17 cellular contexts compared by ENCODE assay signal in genomic region chr4:131613086-131613823, GRCh38.
A peak's percentile ranks its signal among the peaks of the same experiment; 100 is the strongest.
DNase-seq lines count a peak whose midpoint lies in the region; ATAC-seq and TF ChIP-seq lines count a peak whose summit lies in the region.
"Had no signal": no experiment of that assay in that cellular context is flagged by ENCODE, and none has a peak within 500 bp of the region (broad histone marks: within the 10 kb centered on the region; RNA-seq: fewer than 3 reads in every experiment).

No MANE protein-coding gene starts in this region.

- TF ChIP-seq CTCF in coronary artery (IDR thresholded peaks at IDR 0.05) = no peak

- no peak overlapping the region for H3K4me3 ChIP-seq in coronary artery
- H3K4me3 ChIP-seq: heart left ventricle, PC-9, thoracic aorta had no signal

- ATAC-seq in GM19395 (IDR thresholded peaks at IDR 0.05; ENCODE audit: unreplicated experiment) (peak; percentile 50), HG02798 (IDR thresholded peaks at IDR 0.05; ENCODE audit: poor library complexity, unreplicated experiment) (peak; percentile 57), HG03378 (IDR thresholded peaks at IDR 0.05; ENCODE audit: unreplicated experiment) (peak; percentile 18)
- ATAC-seq: heart left ventricle, left cardiac atrium had no signal

- no peak overlapping the region for H3K27ac ChIP-seq in coronary artery
- H3K27ac ChIP-seq: heart left ventricle, PC-9, thoracic aorta had no signal

- DNase-seq in iris pigment epithelial cell (ENCODE audit: low read depth) (peak; percentile 71), SIG-M5 (lab: John Stamatoyannopoulos, UW) (no peak), coronary artery (ENCODE audit: low spot score) (no peak), ecto neural progenitor cell (ENCODE audit: low spot score) (no peak), H4 (ENCODE audit: low spot score) (no peak)
- DNase-seq: activated CD8-positive, alpha-beta memory T cell treated with anti-CD3 and anti-CD28 coated beads, Interleukin-2, amount 50 U/mL, for 48 hours; activated naive CD8-positive, alpha-beta T cell treated with anti-CD3 and anti-CD28 coated beads, Interleukin-2, amount 10 ng/mL, durations not matched to agents 7 days and 5 days; H7; heart left ventricle; left cardiac atrium; NCI-H1092 treated with DMSO at 0.1 percent for 48 hours; NCI-H446; PC-9 had no signal
